In the genomic region with DNA sequence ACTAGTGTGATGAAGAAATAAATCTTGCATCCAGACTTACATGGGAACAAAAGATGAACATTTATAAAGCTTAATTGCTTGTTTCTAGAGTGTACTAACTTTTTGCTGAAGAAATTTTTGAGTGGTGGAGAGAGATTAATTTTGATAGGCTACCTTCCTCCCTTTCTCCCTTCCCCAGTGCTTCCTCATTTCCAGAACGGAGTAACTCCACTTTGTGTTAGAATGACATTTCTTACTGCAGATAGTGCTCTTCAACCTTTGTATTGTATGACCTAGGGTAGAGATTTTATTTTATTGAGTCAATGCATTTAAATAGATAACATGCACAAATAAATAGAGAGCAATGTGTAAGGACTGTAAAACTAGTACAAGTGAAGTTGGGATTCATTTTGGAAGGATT, we compare ENCODE assay signal across 1 cellular context.
TF ChIP-seq lines count a peak whose summit lies in the region.

No MANE protein-coding gene starts in this region.

TF ChIP-seq in WTC11, 78 proteins besides CTCF, POLR2A, EP300 and RAD21 (continued from another document):
- no peak for TF ChIP-seq SMAD3 (CRISPR knock-in tag; IDR thresholded peaks at IDR 0.05; ENCODE audit: borderline replicate concordance)
TF ChIP-seq in WTC11: peak in this region for 0.
